Comparison of ENCODE assay signal across 8 cellular contexts in the genomic region with DNA sequence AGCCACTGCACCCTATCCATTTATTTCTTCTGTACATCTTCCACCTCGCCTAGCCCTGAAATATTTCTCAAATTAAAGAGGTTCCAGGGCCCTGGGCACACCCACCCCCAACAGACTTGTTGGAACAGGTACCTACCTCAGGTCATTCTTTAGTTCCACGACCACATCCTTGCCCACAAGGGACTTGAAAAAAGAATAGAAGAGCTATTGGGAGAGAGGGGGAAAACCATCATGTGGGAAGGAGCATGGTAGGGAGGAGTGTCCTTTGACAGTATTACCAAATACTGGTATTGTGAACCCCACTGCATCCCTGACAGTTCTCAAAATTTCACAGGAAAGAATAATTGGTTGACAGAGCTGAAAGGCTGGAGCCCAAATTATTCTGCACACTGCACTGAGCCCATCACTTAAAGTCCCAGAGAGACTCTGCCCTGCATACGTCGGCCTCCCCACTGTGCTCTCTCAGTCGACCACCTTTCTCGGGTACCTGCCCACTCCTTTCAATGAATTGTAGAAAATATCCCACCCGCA. TPM values are rescaled to one million over a fixed set of nuclear protein-coding genes. Genes with fewer than 3 reads are reported as not detected.
DNase-seq lines count a peak whose midpoint lies in the region; ATAC-seq and TF ChIP-seq lines count a peak whose summit lies in the region.

No MANE protein-coding gene starts in this region.

- H3K36me3 Mint-ChIP-seq in CD4-positive, CD25-positive, alpha-beta regulatory T cell: peaks cover 21% of the 10 kb centered on the region

- peak overlapping the region; percentile 89 to 96 (median 93) for H3K4me3 Mint-ChIP-seq in CD4-positive, CD25-positive, alpha-beta regulatory T cell

- peaks cover 19% of the 10 kb centered on the region for H3K36me3 ChIP-seq in CD4-positive, CD25-positive, alpha-beta regulatory T cell (ENCODE audit: control insufficient read depth, insufficient read depth, low read length)
- H3K36me3 ChIP-seq in ascending aorta (peaks cover 3 to 10% of the 10 kb centered on the region in 2 donors), left lung (peaks cover 0 to 30% of the 10 kb centered on the region in 2 donors), thyroid gland (no peaks in the 10 kb centered on the region)

- peak overlapping the region; percentile 91 to 96 (median 93) for H3K27ac Mint-ChIP-seq in CD4-positive, CD25-positive, alpha-beta regulatory T cell

- no peak for DNase-seq in CD4-positive, CD25-positive, alpha-beta regulatory T cell
- DNase-seq in ascending aorta (ENCODE audit: low spot score in 2 of 2): no peak
- no peak for DNase-seq in left lung
- no peak for DNase-seq in thyroid gland
- no peak for DNase-seq in hepatic stellate cell (ENCODE audit: low spot score)
- no peak for DNase-seq in GM19238 (ENCODE audit: insufficient read length, low spot score)

- peaks cover 23% of the 10 kb centered on the region for H3K4me1 ChIP-seq in CD4-positive, CD25-positive, alpha-beta regulatory T cell (ENCODE audit: control insufficient read depth, insufficient read depth, low read length, poor library complexity, severe bottlenecking)
- H3K4me1 ChIP-seq in ascending aorta (peaks cover 0 to 15% of the 10 kb centered on the region in 2 donors), left lung (peaks cover 7 to 26% of the 10 kb centered on the region in 2 donors), thyroid gland (peaks cover 4 to 17% of the 10 kb centered on the region in 2 donors)

- H3K9me3 ChIP-seq in CD4-positive, CD25-positive, alpha-beta regulatory T cell (ENCODE audit: control insufficient read depth in 2 of 2, low read length in 2 of 2): no peaks in the 10 kb centered on the region
- H3K9me3 ChIP-seq in ascending aorta (no peaks in the 10 kb centered on the region), left lung (no peaks in the 10 kb centered on the region), thyroid gland (no peaks in the 10 kb centered on the region)

- 15 to 16% methylated on average over 7 of the region's 7 CpGs for WGBS in thyroid gland, 2 donors

- intact Hi-C loops in ascending aorta (cut with DNase I): loop anchor here (1.0 kb wide), 2 partner anchors 10 to 28 kb away; no protein-coding TSS in a partner anchor
- intact Hi-C loops in left lung (cut with DNase I): no loop called here
- intact Hi-C loops in thyroid gland (cut with DNase I): no loop called here

- ATAC-seq in CD4-positive, CD25-positive, alpha-beta regulatory T cell (ENCODE audit: low read depth in 2 of 2): no peak
- ATAC-seq in HG03064 (IDR thresholded peaks at IDR 0.05; ENCODE audit: low read depth, unreplicated experiment) (peak; percentile 12), left lung (peak; percentile 6), HG02798 (IDR thresholded peaks at IDR 0.05; ENCODE audit: poor library complexity, unreplicated experiment) (no peak)

- peak overlapping the region; percentile 87 for H3K4me3 ChIP-seq in CD4-positive, CD25-positive, alpha-beta regulatory T cell (ENCODE audit: low read depth, low read length)
- H3K4me3 ChIP-seq in ascending aorta (peak overlapping the region; percentile 79 to 82), left lung (peak overlapping the region; percentile 66), thyroid gland (replicated peaks in 1 of 3) (peak overlapping the region; percentile 53 to 66 (median 57))

- TF ChIP-seq POLR2A in thyroid gland (IDR thresholded peaks at IDR 0.05): no peak

- peaks cover 0 to 1% (median 0%) of the 10 kb centered on the region in 7 donors for H3K9me3 Mint-ChIP-seq in CD4-positive, CD25-positive, alpha-beta regulatory T cell

- H3K27ac ChIP-seq in CD4-positive, CD25-positive, alpha-beta regulatory T cell (ENCODE audit: insufficient read depth, low read length, poor library complexity, severe bottlenecking): peak overlapping the region; percentile 91
- H3K27ac ChIP-seq in ascending aorta: peak overlapping the region; percentile 95 to 96
- peak overlapping the region; percentile 90 to 96 for H3K27ac ChIP-seq in left lung
- peak overlapping the region; percentile 85 to 97 (median 93) for H3K27ac ChIP-seq in thyroid gland

- TF ChIP-seq CTCF in ascending aorta (IDR thresholded peaks at IDR 0.05) (no peak), left lung (IDR thresholded peaks at IDR 0.05) (no peak), thyroid gland (IDR thresholded peaks at IDR 0.05) (no peak)

- H3K4me1 Mint-ChIP-seq in CD4-positive, CD25-positive, alpha-beta regulatory T cell: peaks cover 10 to 45% (median 21%) of the 10 kb centered on the region in 4 donors

- H3K27me3 Mint-ChIP-seq in CD4-positive, CD25-positive, alpha-beta regulatory T cell: no peaks in the 10 kb centered on the region

- no peaks in the 10 kb centered on the region for H3K27me3 ChIP-seq in CD4-positive, CD25-positive, alpha-beta regulatory T cell (ENCODE audit: control insufficient read depth, insufficient read depth, low read length)
- H3K27me3 ChIP-seq in ascending aorta (no peaks in the 10 kb centered on the region), left lung (no peaks in the 10 kb centered on the region), thyroid gland (no peaks in the 10 kb centered on the region)

RNA-seq across cellular contexts. Expression of a gene that starts 0.8 kb away (rescaled TPM):
- total RNA-seq in CD4-positive, CD25-positive, alpha-beta regulatory T cell: 29.3 TPM
- polyA plus RNA-seq in CD4-positive, CD25-positive, alpha-beta regulatory T cell: 100 to 1,000 TPM in 1 of 4 donors, 10 to 100 TPM in 3; 80.0 to 122 (median 87.5) TPM
- total RNA-seq in ascending aorta: 61.3 TPM
- 10 to 100 TPM; 38.7 to 51.5 TPM for total RNA-seq in left lung
- 10 to 100 TPM; 29.2 to 48.4 (median 36.5) TPM for total RNA-seq in thyroid gland

RNA-seq across cellular contexts. Expression of a gene that starts 9.1 kb away (rescaled TPM):
- 5.5 TPM for total RNA-seq in CD4-positive, CD25-positive, alpha-beta regulatory T cell
- 1 to 10 TPM; 2.2 to 4.2 (median 3.5) TPM for polyA plus RNA-seq in CD4-positive, CD25-positive, alpha-beta regulatory T cell
- total RNA-seq in ascending aorta (not detected), left lung (1 to 10 TPM in 1 of 2 donors, under 1 TPM in 1; 0.99 to 1.2 TPM), thyroid gland (1 to 10 TPM; 3.5 to 4.1 (median 3.9) TPM)

RNA-seq across cellular contexts. Expression of a gene that starts 9.3 kb away (rescaled TPM):
- 30.6 TPM for total RNA-seq in CD4-positive, CD25-positive, alpha-beta regulatory T cell
- 10 to 100 TPM; 65.7 to 93.0 (median 80.5) TPM for polyA plus RNA-seq in CD4-positive, CD25-positive, alpha-beta regulatory T cell
- total RNA-seq in ascending aorta: 288 TPM
- 100 to 1,000 TPM; 155 to 205 TPM for total RNA-seq in left lung
- total RNA-seq in thyroid gland: 100 to 1,000 TPM; 148 to 320 (median 190) TPM

RNA-seq across cellular contexts. Expression of a gene that starts 10.5 kb away (rescaled TPM):
- 63.4 TPM for total RNA-seq in CD4-positive, CD25-positive, alpha-beta regulatory T cell
- polyA plus RNA-seq in CD4-positive, CD25-positive, alpha-beta regulatory T cell: 10 to 100 TPM; 27.1 to 45.1 (median 29.9) TPM
- total RNA-seq in ascending aorta (48.3 TPM), left lung (100 to 1,000 TPM in 1 of 2 donors, 10 to 100 TPM in 1; 43.6 to 103 TPM), thyroid gland (100 to 1,000 TPM in 1 of 4 donors, 10 to 100 TPM in 3; 33.8 to 120 (median 39.9) TPM)

RNA-seq across cellular contexts. Expression of a gene that starts 21.5 kb away (rescaled TPM):
- total RNA-seq in CD4-positive, CD25-positive, alpha-beta regulatory T cell: 27.3 TPM
- 1 to 10 TPM; 2.3 to 6.8 (median 3.0) TPM for polyA plus RNA-seq in CD4-positive, CD25-positive, alpha-beta regulatory T cell
- 613 TPM for total RNA-seq in ascending aorta
- total RNA-seq in left lung: 100 to 1,000 TPM; 104 to 180 TPM
- 100 to 1,000 TPM; 194 to 330 (median 256) TPM for total RNA-seq in thyroid gland

Comparison
In these comparisons a context has a peak if more than half of its experiments do, and no peak if none do; other contexts are left out.
1. ATAC-seq: peak in HG03064 (single experiment) and left lung (single experiment); none in CD4-positive, CD25-positive, alpha-beta regulatory T cell (0 of 2) and HG02798 (single experiment).
2. Peak in every context shown above with its lines, with median percentiles within 50 percentile points of each other: H3K27ac ChIP-seq and H3K4me3 ChIP-seq.